ENCODE assay signal across 11 cellular contexts in the genomic region with DNA sequence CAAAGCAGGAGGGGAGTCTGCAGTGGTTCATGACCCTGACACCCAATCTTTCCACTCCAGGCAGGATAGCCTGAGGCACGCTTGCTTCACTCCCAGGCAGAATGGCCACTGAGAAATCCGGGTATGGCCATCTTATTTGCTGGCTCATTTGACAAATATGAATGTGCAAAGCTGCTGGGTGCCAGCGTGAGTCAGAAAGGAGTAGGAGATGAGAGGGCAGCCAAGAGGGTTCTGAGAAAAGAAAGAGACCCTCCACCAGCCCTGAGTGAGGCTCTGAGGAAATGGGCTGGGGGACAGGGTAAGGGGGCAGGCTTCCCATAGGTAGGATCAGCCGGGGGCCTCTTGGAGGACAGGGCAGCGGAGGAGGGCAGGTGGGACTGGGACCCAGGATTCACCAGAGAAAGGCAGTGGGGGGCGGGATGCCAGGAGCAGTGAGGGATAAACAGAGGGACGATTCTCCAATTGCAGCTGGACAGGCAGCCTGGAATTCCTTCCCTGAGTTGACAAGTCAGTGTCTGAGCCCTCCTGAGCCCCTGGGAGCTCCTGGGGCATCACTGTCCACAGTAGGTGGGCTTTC. TPM values are rescaled to one million over a fixed set of nuclear protein-coding genes. Genes with fewer than 3 reads are reported as not detected.
DNase-seq lines count a peak whose midpoint lies in the region; ATAC-seq, FAIRE-seq and TF ChIP-seq lines count a peak whose summit lies in the region.
"Had no signal": no experiment of that assay in that cellular context is flagged by ENCODE, and none has a peak within 500 bp of the region (broad histone marks: within the 10 kb centered on the region; RNA-seq: fewer than 3 reads in every experiment).

No MANE protein-coding gene starts in this region.

- H2AFZ ChIP-seq in astrocyte (ENCODE audit: low read depth, low read length): peak overlapping the region; percentile 42

- H3K9me3 ChIP-seq in astrocyte (ENCODE audit: insufficient read depth, low read depth, low read length) (no peaks in the 10 kb centered on the region), tibial artery (no peaks in the 10 kb centered on the region)

- no peaks in the 10 kb centered on the region for H3K9me3 Mint-ChIP-seq in astrocyte (ENCODE audit: unreplicated experiment)

- H3K27ac Mint-ChIP-seq in astrocyte (ENCODE audit: unreplicated experiment): no peak overlapping the region

- peak; percentile 29 for FAIRE-seq in astrocyte (lab: Jason Lieb, UNC)
- FAIRE-seq: G401.6 had no signal

- H3K27me3 Mint-ChIP-seq in astrocyte (ENCODE audit: low read depth, unreplicated experiment): peaks cover 1% of the 10 kb centered on the region

- intact Hi-C loops in tibial artery (cut with DNase I; ENCODE audit: low total_unique reads): no loop called here

- no peak overlapping the region for H3K4me3 ChIP-seq in astrocyte (ENCODE audit: insufficient read depth, low read depth, low read length)
- no peak overlapping the region for H3K4me3 ChIP-seq in tibial artery
- H3K4me3 ChIP-seq: SK-N-MC had no signal

- H3K27ac ChIP-seq in astrocyte (ENCODE audit: low read depth, low read length): peak overlapping the region; percentile 69
- H3K27ac ChIP-seq in tibial artery: peak overlapping the region; percentile 56 to 71
- H3K27ac ChIP-seq: SK-N-MC had no signal

- no peak for TF ChIP-seq CTCF in astrocyte (IDR thresholded peaks at IDR 0.05; ENCODE audit: insufficient read depth, low read depth, low read length)
- no peak for TF ChIP-seq CTCF in tibial artery (IDR thresholded peaks at IDR 0.05)

- H3K27me3 ChIP-seq in astrocyte (ENCODE audit: insufficient read depth, low read length) (no peaks in the 10 kb centered on the region), tibial artery (no peaks in the 10 kb centered on the region)

- H3K4me3 Mint-ChIP-seq in astrocyte (ENCODE audit: unreplicated experiment): no peak overlapping the region

- DNase-seq in HK-2 (ENCODE audit: unreplicated experiment) (peak; percentile 20), astrocyte (ENCODE audit: low read depth) (peak; percentile 72), islet precursor cell (peak; percentile 62), tibial artery (peak in 1 of 2 donors; percentile 73), ecto neural progenitor cell (ENCODE audit: low spot score) (no peak)
- DNase-seq: hypothalamus, NCI-H2107 had no signal

- H3K4me1 ChIP-seq in astrocyte (ENCODE audit: insufficient read depth, low read length) (peaks cover 25% of the 10 kb centered on the region), tibial artery (peaks cover 0 to 93% (median 75%) of the 10 kb centered on the region in 4 donors)

- H3K4me1 Mint-ChIP-seq in astrocyte (ENCODE audit: low read depth, unreplicated experiment): peaks cover 23% of the 10 kb centered on the region

- no peaks in the 10 kb centered on the region for H4K20me1 ChIP-seq in astrocyte (ENCODE audit: insufficient read depth, low read length)

- H3K36me3 Mint-ChIP-seq in astrocyte (ENCODE audit: low read depth, unreplicated experiment): peaks cover 3% of the 10 kb centered on the region

- ATAC-seq in GM19397 (IDR thresholded peaks at IDR 0.05; ENCODE audit: unreplicated experiment): no peak
- ATAC-seq in HG03039 (IDR thresholded peaks at IDR 0.05; ENCODE audit: unreplicated experiment): no peak

- peak overlapping the region; percentile 79 for H3K4me2 ChIP-seq in astrocyte (ENCODE audit: low read length)

- H3K36me3 ChIP-seq in astrocyte (ENCODE audit: insufficient read depth, low read length) (no peaks in the 10 kb centered on the region), tibial artery (peaks cover 0 to 9% (median 7%) of the 10 kb centered on the region in 3 donors)

- peak overlapping the region; percentile 27 for H3K9ac ChIP-seq in astrocyte (ENCODE audit: low read length)

- peaks cover 2% of the 10 kb centered on the region for H3K79me2 ChIP-seq in astrocyte (ENCODE audit: insufficient read depth, low read length)

RNA-seq across cellular contexts. Expression of gene RAMP1, which starts 15.2 kb away (rescaled TPM):
- 9.1 and 13.7 TPM in 2 replicates for total RNA-seq in astrocyte
